In genomic region chr6:143516700-143517446, GRCh38 we compare ENCODE assay signal across 1 cellular context.
TF ChIP-seq lines count a peak whose summit lies in the region.

No MANE protein-coding gene starts in this region.

TF ChIP-seq in K562, 482 proteins besides CTCF, POLR2A, EP300 and RAD21 (continued from another document and continues in another):
- TF ChIP-seq ZBTB5 (IDR thresholded peaks at IDR 0.05) (no peak), ZNF740 (CRISPR knock-in tag; IDR thresholded peaks at IDR 0.05) (no peak), ZNF740 (tag; IDR thresholded peaks at IDR 0.05) (no peak), E2F3 (CRISPR knock-in tag; IDR thresholded peaks at IDR 0.05) (no peak), ZNF780A (CRISPR knock-in tag; IDR thresholded peaks at IDR 0.05) (no peak), ZNF512 (tag; IDR thresholded peaks at IDR 0.05) (peak; percentile 100), NFXL1 (CRISPR knock-in tag; IDR thresholded peaks at IDR 0.05) (no peak), ZNF717 (CRISPR knock-in tag; IDR thresholded peaks at IDR 0.05) (no peak), MAFG (tag; conservative IDR thresholded peaks at IDR 0.05) (no peak), XRCC3 (IDR thresholded peaks at IDR 0.05) (no peak), BRF1 (IDR thresholded peaks at IDR 0.05; ENCODE audit: borderline replicate concordance, extremely low read depth, insufficient read length) (no peak), HDAC1 (IDR thresholded peaks at IDR 0.05) (peak in 1 of 2 experiments; percentile 33; a peak in 1 of 4 replicates), NFRKB (IDR thresholded peaks at IDR 0.05; ENCODE audit: low read depth) (no peak), MXI1 (IDR thresholded peaks at IDR 0.05; ENCODE audit: low read depth, low read length) (no peak), CC2D1A (IDR thresholded peaks at IDR 0.05) (0 out of 2 replicates have a peak, but pooled peaks have one; percentile 34), MXD1 (CRISPR knock-in tag; IDR thresholded peaks at IDR 0.05; ENCODE audit: borderline replicate concordance, poor library complexity, severe bottlenecking) (no peak), TRIM28 (IDR thresholded peaks at IDR 0.05) (no peak), ZBTB40 (IDR thresholded peaks at IDR 0.05) (peak; percentile 49; the same call in 1 of the 2 replicates), ZBTB40 (CRISPR knock-in tag; IDR thresholded peaks at IDR 0.05) (no peak), FOXP1 (CRISPR knock-in tag; IDR thresholded peaks at IDR 0.05) (no peak), ZNF445 (CRISPR knock-in tag; IDR thresholded peaks at IDR 0.05; ENCODE audit: low read depth) (no peak), ZNF174 (CRISPR knock-in tag; IDR thresholded peaks at IDR 0.05) (no peak), ARNT (IDR thresholded peaks at IDR 0.05) (peak in 1 of 2 experiments; percentile 34; a peak in 1 of 4 replicates), ZNF12 (CRISPR knock-in tag; IDR thresholded peaks at IDR 0.05) (no peak), ZNF449 (CRISPR knock-in tag; IDR thresholded peaks at IDR 0.05) (no peak), CCNT2 (IDR thresholded peaks at IDR 0.05; ENCODE audit: borderline replicate concordance, extremely low read depth, insufficient read length, low read depth, low read length) (no peak), NR2C1 (IDR thresholded peaks at IDR 0.05) (peak; percentile 42; the same call in 1 of the 2 replicates), NR2C1 (tag; IDR thresholded peaks at IDR 0.05) (no peak), TRIM24 (IDR thresholded peaks at IDR 0.05) (0 out of 4 replicates have a peak, but pooled peaks of 1 of the 2 experiments have one; percentile 18), E2F1 (CRISPR knock-in tag; IDR thresholded peaks at IDR 0.05) (no peak), BCLAF1 (IDR thresholded peaks at IDR 0.05; ENCODE audit: borderline replicate concordance in 1 of 2, control insufficient read depth in 1 of 2, low read depth in 2 of 2, low read length in 1 of 2) (no peak), KHSRP (IDR thresholded peaks at IDR 0.05) (peak; percentile 41; the same call in 1 of the 2 replicates), YY1 (IDR thresholded peaks at IDR 0.05; ENCODE audit: borderline replicate concordance in 1 of 3, control insufficient read depth in 1 of 3, extremely low read depth in 1 of 3, insufficient read depth in 3 of 3, insufficient read length in 1 of 3, insufficient replicate concordance in 2 of 3, low read depth in 1 of 3, low read length in 2 of 3) (no peak), RBM14 (IDR thresholded peaks at IDR 0.05; ENCODE audit: borderline replicate concordance, insufficient read depth, low read depth, low read length) (no peak), JUNB (CRISPR knock-in tag; conservative IDR thresholded peaks at IDR 0.05) (no peak), RBBP5 (IDR thresholded peaks at IDR 0.05; ENCODE audit: borderline replicate concordance, insufficient read depth, low read length, poor library complexity, severe bottlenecking) (no peak), DEAF1 (CRISPR knock-in tag; IDR thresholded peaks at IDR 0.05) (no peak), ZKSCAN8 (CRISPR knock-in tag; IDR thresholded peaks at IDR 0.05) (no peak)
